1 cellular context compared by ENCODE assay signal in genomic region chr10:93039110-93039509, GRCh38.
TF ChIP-seq lines count a peak whose summit lies in the region.

No MANE protein-coding gene starts in this region.

TF ChIP-seq in IMR-90, 13 proteins besides CTCF, POLR2A, EP300 and RAD21 (continued from another document):
- TF ChIP-seq RCOR1 (IDR thresholded peaks at IDR 0.05; ENCODE audit: insufficient replicate concordance, low read length) (no peak), MXI1 (IDR thresholded peaks at IDR 0.05; ENCODE audit: borderline replicate concordance, low read depth, low read length) (no peak), SMC3 (IDR thresholded peaks at IDR 0.05; ENCODE audit: low read depth, low read length) (no peak), MAFK (IDR thresholded peaks at IDR 0.05; ENCODE audit: low read depth, low read length) (no peak), USF2 (IDR thresholded peaks at IDR 0.05; ENCODE audit: low read depth, low read length) (no peak), ELK1 (IDR thresholded peaks at IDR 0.05; ENCODE audit: borderline replicate concordance, low read depth, low read length) (no peak), BHLHE40 (IDR thresholded peaks at IDR 0.05; ENCODE audit: low read depth, low read length) (no peak), MAZ (IDR thresholded peaks at IDR 0.05; ENCODE audit: borderline replicate concordance, low read depth, low read length) (no peak), RFX5 (IDR thresholded peaks at IDR 0.05; ENCODE audit: low read depth, low read length) (no peak), NFE2L2 (IDR thresholded peaks at IDR 0.05; ENCODE audit: low read depth, low read length) (no peak), CEBPB (IDR thresholded peaks at IDR 0.05; ENCODE audit: low read depth, low read length) (no peak)
TF ChIP-seq in IMR-90: peak in this region for 0.
